ENCODE assay signal across 10 cellular contexts in genomic region chr12:53453953-53454640, GRCh38. TPM values are rescaled to one million over a fixed set of nuclear protein-coding genes. Genes with fewer than 3 reads are reported as not detected.
DNase-seq lines count a peak whose midpoint lies in the region; ATAC-seq and TF ChIP-seq lines count a peak whose summit lies in the region.
"Had no signal": no experiment of that assay in that cellular context is flagged by ENCODE, and none has a peak within 500 bp of the region (broad histone marks: within the 10 kb centered on the region; RNA-seq: fewer than 3 reads in every experiment).

No MANE protein-coding gene starts in this region.

- no peaks in the 10 kb centered on the region for H3K9me3 ChIP-seq in CD8-positive, alpha-beta T cell (ENCODE audit: low read length)
- no peaks in the 10 kb centered on the region for H3K9me3 ChIP-seq in Loucy (ENCODE audit: insufficient read depth, low read depth, low read length)

- 0 out of 2 replicates have a peak, but pooled peaks cover 5% of the 10 kb centered on the region for H3F3A ChIP-seq in Loucy (ENCODE audit: low read depth)

- H3K27ac Mint-ChIP-seq in CD8-positive, alpha-beta T cell, result peak overlapping the region; percentile 99
- peak overlapping the region; percentile 97 for H3K27ac Mint-ChIP-seq in central memory CD8-positive, alpha-beta T cell (ENCODE audit: low read depth)
- H3K27ac Mint-ChIP-seq in natural killer cell treated with Interleukin-12 subunit alpha and Interleukin-12 subunit beta and Interleukin-15 and Interleukin-18, amount 100 ng/mL, for 72 hours, result peak overlapping the region; percentile 69 to 83

- no peak for TF ChIP-seq CTCF in CD8-positive, alpha-beta T cell (IDR thresholded peaks at IDR 0.05)
- no peak for TF ChIP-seq CTCF in Loucy (conservative IDR thresholded peaks at IDR 0.05; ENCODE audit: low read length)

- peak overlapping the region; percentile 98 for H3K9ac ChIP-seq in Loucy (ENCODE audit: low read depth, low read length, poor library complexity, severe bottlenecking)

- peaks cover 69% of the 10 kb centered on the region for H3K79me2 ChIP-seq in Loucy (ENCODE audit: insufficient read depth, low read length)

- peaks cover 37% of the 10 kb centered on the region for H3K36me3 ChIP-seq in CD8-positive, alpha-beta T cell (ENCODE audit: insufficient read depth, low read length)
- peaks cover 51% of the 10 kb centered on the region for H3K36me3 ChIP-seq in Loucy (ENCODE audit: insufficient read depth, low read length)

- H3K36me3 Mint-ChIP-seq in CD8-positive, alpha-beta T cell, result peaks cover 57% of the 10 kb centered on the region
- H3K36me3 Mint-ChIP-seq in central memory CD8-positive, alpha-beta T cell (ENCODE audit: insufficient read depth), result peaks cover 68% of the 10 kb centered on the region
- H3K36me3 Mint-ChIP-seq in natural killer cell treated with Interleukin-12 subunit alpha and Interleukin-12 subunit beta and Interleukin-15 and Interleukin-18, amount 100 ng/mL, for 72 hours, result peaks cover 36% of the 10 kb centered on the region

- intact Hi-C loops in CD8-positive, alpha-beta T cell (cut with DNase I, micrococcal nuclease), result loop anchor here (2.0 to 5.0 kb wide), 5 partner anchors 15 to 447 kb away; partner anchors contain the start of genes ATF7 (in 1 of the 2), CSAD (in 1 of the 2), EIF4B (in 1 of the 2) and ZNF740 (in 1 of the 2)

- CTCF ChIA-PET in CD8-positive, alpha-beta T cell (lab: Charles Lee), result interaction anchor here (1.0 to 2.4 kb wide), 4 partner anchors 23 to 102 kb away, joined by 3 to 11 read pairs (median 5); no protein-coding TSS in a partner anchor

- H3K27me3 ChIP-seq in CD8-positive, alpha-beta T cell (ENCODE audit: insufficient read depth, low read length), result no peaks in the 10 kb centered on the region
- H3K27me3 ChIP-seq in Loucy (ENCODE audit: insufficient read depth, low read length, poor library complexity, severe bottlenecking), result no peaks in the 10 kb centered on the region

- H3K27ac ChIP-seq in CD8-positive, alpha-beta T cell (ENCODE audit: low read depth, low read length), result no peak overlapping the region

- H3K27me3 Mint-ChIP-seq in CD8-positive, alpha-beta T cell (ENCODE audit: low read depth), result no peaks in the 10 kb centered on the region
- H3K27me3 Mint-ChIP-seq in central memory CD8-positive, alpha-beta T cell, result no peaks in the 10 kb centered on the region
- H3K27me3 Mint-ChIP-seq in natural killer cell treated with Interleukin-12 subunit alpha and Interleukin-12 subunit beta and Interleukin-15 and Interleukin-18, amount 100 ng/mL, for 72 hours, result no peaks in the 10 kb centered on the region

- peak overlapping the region; percentile 87 for H3K4me2 ChIP-seq in Loucy (ENCODE audit: low read depth, low read length, poor library complexity, severe bottlenecking)

- ATAC-seq in CD8-positive, alpha-beta T cell, result no peak
- no peak for ATAC-seq in central memory CD8-positive, alpha-beta T cell (replicated peaks; ENCODE audit: extremely low read depth, poor library complexity, severe bottlenecking)
- no peak for ATAC-seq in natural killer cell treated with Interleukin-12 subunit alpha and Interleukin-12 subunit beta and Interleukin-15 and Interleukin-18, amount 100 ng/mL, for 72 hours

- POLR2A ChIA-PET in CD8-positive, alpha-beta T cell (lab: Charles Lee), result interaction anchor here (0.7 to 2.4 kb wide), 7 partner anchors 10 to 55 kb away, joined by 3 to 10 read pairs (median 5); partner anchors contain the start of genes PRR13 and TARBP2

- H3K4me3 Mint-ChIP-seq in CD8-positive, alpha-beta T cell, result peak overlapping the region; percentile 99
- H3K4me3 Mint-ChIP-seq in central memory CD8-positive, alpha-beta T cell, result peak overlapping the region; percentile 88
- H3K4me3 Mint-ChIP-seq in natural killer cell treated with Interleukin-12 subunit alpha and Interleukin-12 subunit beta and Interleukin-15 and Interleukin-18, amount 100 ng/mL, for 72 hours, result peak overlapping the region; percentile 77

- DNase-seq in CD8-positive, alpha-beta T cell, result no peak
- no peak for DNase-seq in central memory CD8-positive, alpha-beta T cell (ENCODE audit: low spot score in 2 of 2)
- no peak for DNase-seq in natural killer cell treated with Interleukin-12 subunit alpha and Interleukin-12 subunit beta and Interleukin-15 and Interleukin-18, amount 100 ng/mL, for 72 hours (ENCODE audit: low spot score)
- DNase-seq in NCI-H1092 (lab: John Stamatoyannopoulos, UW), result no peak
- DNase-seq in middle frontal gyrus (ENCODE audit: extremely low spot score, low spot score), result no peak
- DNase-seq in nucleus accumbens (lab: John Stamatoyannopoulos, UW), result no peak
- DNase-seq in NCI-H187 (lab: John Stamatoyannopoulos, UW), result no peak
- DNase-seq: NCI-H774 had no signal

- peaks cover 27% of the 10 kb centered on the region for H3K4me1 ChIP-seq in CD8-positive, alpha-beta T cell (ENCODE audit: insufficient read depth, low read length)
- H3K4me1 ChIP-seq in Loucy (ENCODE audit: insufficient read depth, low read length, poor library complexity, severe bottlenecking), result peaks cover 52% of the 10 kb centered on the region

- no peaks in the 10 kb centered on the region for H3K9me3 Mint-ChIP-seq in CD8-positive, alpha-beta T cell
- no peaks in the 10 kb centered on the region for H3K9me3 Mint-ChIP-seq in central memory CD8-positive, alpha-beta T cell
- no peaks in the 10 kb centered on the region for H3K9me3 Mint-ChIP-seq in natural killer cell treated with Interleukin-12 subunit alpha and Interleukin-12 subunit beta and Interleukin-15 and Interleukin-18, amount 100 ng/mL, for 72 hours

- no peak overlapping the region for H3K4me3 ChIP-seq in CD8-positive, alpha-beta T cell (ENCODE audit: low read depth, low read length)
- H3K4me3 ChIP-seq in Loucy (ENCODE audit: low read length, poor library complexity, severe bottlenecking), result peak overlapping the region; percentile 97

- H2AFZ ChIP-seq in Loucy (ENCODE audit: low read length), result no peak overlapping the region

- peaks cover 46% of the 10 kb centered on the region for H3K4me1 Mint-ChIP-seq in CD8-positive, alpha-beta T cell (ENCODE audit: low read depth)
- peaks cover 30% of the 10 kb centered on the region for H3K4me1 Mint-ChIP-seq in central memory CD8-positive, alpha-beta T cell
- H3K4me1 Mint-ChIP-seq in natural killer cell treated with Interleukin-12 subunit alpha and Interleukin-12 subunit beta and Interleukin-15 and Interleukin-18, amount 100 ng/mL, for 72 hours (ENCODE audit: low read depth in 2 of 2), result peaks cover 36 to 40% of the 10 kb centered on the region in 2 donors

- H4K20me1 ChIP-seq in Loucy (ENCODE audit: insufficient read depth, low read length, poor library complexity, severe bottlenecking), result peaks cover 65% of the 10 kb centered on the region

- no peaks in the 10 kb centered on the region for H3K9me2 ChIP-seq in Loucy (replicated peaks; ENCODE audit: low read depth, low read length)

RNA-seq across cellular contexts. Expression of gene PCBP2, which starts 2.2 kb away (rescaled TPM):
- 1,000 to 10,000 TPM; 1,250 to 1,255 TPM for total RNA-seq in CD8-positive, alpha-beta T cell
- 100 to 1,000 TPM; 641 to 747 TPM for total RNA-seq in natural killer cell treated with Interleukin-12 subunit alpha and Interleukin-12 subunit beta and Interleukin-15 and Interleukin-18, amount 100 ng/mL, for 72 hours

RNA-seq across cellular contexts. Expression of gene PRR13, which starts 12.6 kb away (rescaled TPM):
- total RNA-seq in CD8-positive, alpha-beta T cell, result 100 to 1,000 TPM; 131 to 155 TPM
- 100 to 1,000 TPM; 206 to 353 TPM for total RNA-seq in natural killer cell treated with Interleukin-12 subunit alpha and Interleukin-12 subunit beta and Interleukin-15 and Interleukin-18, amount 100 ng/mL, for 72 hours

RNA-seq across cellular contexts. Expression of gene AMHR2, which starts 30.4 kb away (rescaled TPM):
- not detected for total RNA-seq in CD8-positive, alpha-beta T cell
- total RNA-seq in natural killer cell treated with Interleukin-12 subunit alpha and Interleukin-12 subunit beta and Interleukin-15 and Interleukin-18, amount 100 ng/mL, for 72 hours, result not detected
- total RNA-seq: posterior vena cava had no signal

RNA-seq across cellular contexts. Expression of gene MAP3K12, which starts 45.2 kb away (rescaled TPM):
- 10 to 100 TPM; 11.1 to 12.9 TPM for total RNA-seq in CD8-positive, alpha-beta T cell
- total RNA-seq in natural killer cell treated with Interleukin-12 subunit alpha and Interleukin-12 subunit beta and Interleukin-15 and Interleukin-18, amount 100 ng/mL, for 72 hours, result 10 to 100 TPM; 13.1 to 13.3 TPM

RNA-seq across cellular contexts. Expression of gene TARBP2, which starts 47.0 kb away (rescaled TPM):
- total RNA-seq in CD8-positive, alpha-beta T cell, result 10 to 100 TPM; 22.9 to 23.9 TPM
- 10 to 100 TPM; 33.8 to 56.7 TPM for total RNA-seq in natural killer cell treated with Interleukin-12 subunit alpha and Interleukin-12 subunit beta and Interleukin-15 and Interleukin-18, amount 100 ng/mL, for 72 hours
